Comparison of ENCODE assay signal across 1 cellular context in genomic region chr17:35808240-35808961, GRCh38.
TF ChIP-seq lines count a peak whose summit lies in the region.

No MANE protein-coding gene starts in this region.

TF ChIP-seq in SK-N-SH, 30 proteins besides CTCF, POLR2A, EP300 and RAD21 (continued from another document):
- TF ChIP-seq PBX3 (IDR thresholded peaks at IDR 0.05) (no peak), JUND (IDR thresholded peaks at IDR 0.05) (no peak), TEAD4 (IDR thresholded peaks at IDR 0.05; ENCODE audit: borderline replicate concordance, insufficient read depth) (no peak), TAF1 (IDR thresholded peaks at IDR 0.05; ENCODE audit: borderline replicate concordance, low read depth, low read length) (no peak), EZH2phosphoT487 (IDR thresholded peaks at IDR 0.05; ENCODE audit: borderline replicate concordance, low read depth) (no peak), NFIC (IDR thresholded peaks at IDR 0.05; ENCODE audit: borderline replicate concordance) (no peak), USF1 (IDR thresholded peaks at IDR 0.05; ENCODE audit: borderline replicate concordance, low read depth) (no peak), YY1 (IDR thresholded peaks at IDR 0.05; ENCODE audit: low read depth) (no peak), MAX (IDR thresholded peaks at IDR 0.05; ENCODE audit: low read depth) (no peak), FOXM1 (IDR thresholded peaks at IDR 0.05; ENCODE audit: low read depth) (no peak), FOXJ3 (CRISPR knock-in tag; IDR thresholded peaks at IDR 0.05) (no peak), POLR2AphosphoS5 (IDR thresholded peaks at IDR 0.05; ENCODE audit: low read depth, low read length) (no peak), SIN3A (IDR thresholded peaks at IDR 0.05; ENCODE audit: borderline replicate concordance, low read depth, low read length) (no peak)
